ENCODE assay signal across 1 cellular context in the genomic region with DNA sequence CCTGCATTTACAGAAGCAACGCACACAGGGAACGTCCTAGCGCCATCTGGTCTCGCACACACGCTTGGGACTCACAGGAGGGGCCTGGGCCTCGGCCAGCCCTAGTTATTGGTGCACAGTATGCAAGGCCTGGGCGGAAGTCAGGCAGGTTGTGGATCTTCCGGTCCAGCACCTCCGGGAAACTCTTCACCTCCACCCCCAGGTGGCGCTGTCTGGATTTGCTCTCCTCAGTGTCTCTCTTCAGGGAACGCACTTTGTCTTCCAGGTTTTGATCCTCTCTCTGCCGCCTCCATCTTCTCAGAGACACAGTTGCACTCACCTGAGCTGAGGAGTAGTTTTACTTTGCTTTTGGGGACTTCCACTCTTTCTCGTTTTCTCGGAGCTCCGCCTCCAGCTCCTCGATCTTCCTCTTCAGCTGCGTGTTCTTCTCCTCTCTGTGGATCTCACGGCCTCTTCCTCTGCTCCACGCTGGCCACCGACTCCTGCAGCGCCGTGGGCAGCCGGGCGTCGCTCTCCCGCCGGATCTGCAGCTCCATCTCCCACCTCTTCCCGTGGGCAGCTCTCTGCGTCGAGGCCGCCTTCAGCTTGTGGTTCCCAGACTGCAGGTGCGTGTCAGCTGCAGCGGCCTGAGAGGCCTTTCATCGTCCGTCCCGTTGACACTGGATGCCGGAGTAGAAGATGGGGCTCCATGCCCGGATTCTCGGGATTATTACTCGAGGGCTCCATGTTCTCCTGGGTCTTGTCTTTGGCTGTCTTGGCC.
TF ChIP-seq lines count a peak whose summit lies in the region.

No MANE protein-coding gene starts in this region.

TF ChIP-seq in A549, 52 proteins besides CTCF, POLR2A, EP300 and RAD21 (continued from another document):
- TF ChIP-seq, protein P1, sequence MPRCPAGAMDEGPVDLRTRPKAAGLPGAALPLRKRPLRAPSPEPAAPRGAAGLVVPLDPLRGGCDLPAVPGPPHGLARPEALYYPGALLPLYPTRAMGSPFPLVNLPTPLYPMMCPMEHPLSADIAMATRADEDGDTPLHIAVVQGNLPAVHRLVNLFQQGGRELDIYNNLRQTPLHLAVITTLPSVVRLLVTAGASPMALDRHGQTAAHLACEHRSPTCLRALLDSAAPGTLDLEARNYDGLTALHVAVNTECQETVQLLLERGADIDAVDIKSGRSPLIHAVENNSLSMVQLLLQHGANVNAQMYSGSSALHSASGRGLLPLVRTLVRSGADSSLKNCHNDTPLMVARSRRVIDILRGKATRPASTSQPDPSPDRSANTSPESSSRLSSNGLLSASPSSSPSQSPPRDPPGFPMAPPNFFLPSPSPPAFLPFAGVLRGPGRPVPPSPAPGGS (IDR thresholded peaks at IDR 0.05), result no peak
- TF ChIP-seq JUNB (IDR thresholded peaks at IDR 0.05), result no peak
- TF ChIP-seq, protein P2, sequence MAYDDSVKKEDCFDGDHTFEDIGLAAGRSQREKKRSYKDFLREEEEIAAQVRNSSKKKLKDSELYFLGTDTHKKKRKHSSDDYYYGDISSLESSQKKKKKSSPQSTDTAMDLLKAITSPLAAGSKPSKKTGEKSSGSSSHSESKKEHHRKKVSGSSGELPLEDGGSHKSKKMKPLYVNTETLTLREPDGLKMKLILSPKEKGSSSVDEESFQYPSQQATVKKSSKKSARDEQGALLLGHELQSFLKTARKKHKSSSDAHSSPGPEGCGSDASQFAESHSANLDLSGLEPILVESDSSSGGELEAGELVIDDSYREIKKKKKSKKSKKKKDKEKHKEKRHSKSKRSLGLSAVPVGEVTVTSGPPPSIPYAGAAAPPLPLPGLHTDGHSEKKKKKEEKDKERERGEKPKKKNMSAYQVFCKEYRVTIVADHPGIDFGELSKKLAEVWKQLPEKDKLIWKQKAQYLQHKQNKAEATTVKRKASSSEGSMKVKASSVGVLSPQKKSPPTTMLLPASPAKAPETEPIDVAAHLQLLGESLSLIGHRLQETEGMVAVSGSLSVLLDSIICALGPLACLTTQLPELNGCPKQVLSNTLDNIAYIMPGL (CRISPR knock-in tag; IDR thresholded peaks at IDR 0.05; ENCODE audit: borderline replicate concordance), result no peak
- TF ChIP-seq TP53 (CRISPR knock-in tag; IDR thresholded peaks at IDR 0.05), result no peak
- no peak for TF ChIP-seq POLR2AphosphoS2 (conservative IDR thresholded peaks at IDR 0.05; ENCODE audit: low read length)
- TF ChIP-seq RARB (CRISPR knock-in tag; IDR thresholded peaks at IDR 0.05), result no peak
- TF ChIP-seq SREBF2 (IDR thresholded peaks at IDR 0.05), result no peak
